In the genomic region with DNA sequence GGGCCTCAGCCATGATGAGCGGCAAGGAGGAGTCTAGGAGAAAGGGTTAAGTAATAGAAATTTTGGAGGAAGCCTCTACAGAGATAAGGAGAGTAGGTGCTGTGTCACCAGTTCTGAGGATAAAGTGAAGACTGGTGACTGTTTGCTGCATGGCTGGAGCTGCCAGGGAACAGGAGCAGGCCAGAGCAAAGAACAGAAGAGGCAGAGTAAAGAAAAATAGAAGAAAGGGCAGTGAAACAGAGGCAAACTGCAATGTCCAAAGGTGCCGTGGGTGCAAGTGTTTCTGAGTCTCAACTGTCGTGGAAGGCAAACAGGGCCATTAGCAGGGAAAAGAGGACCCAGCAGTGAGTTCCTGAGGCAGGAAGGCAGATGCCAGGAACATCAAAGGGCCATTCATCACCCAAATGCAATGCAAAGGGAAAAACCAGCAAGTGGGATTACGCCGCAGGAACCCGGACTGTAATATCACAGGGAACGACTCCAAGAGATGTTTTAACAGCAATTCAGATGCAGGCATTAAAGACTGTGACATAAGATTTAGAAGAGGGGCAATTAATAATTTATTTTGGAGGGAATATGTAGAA, we compare ENCODE assay signal across 1 cellular context.
TF ChIP-seq lines count a peak whose summit lies in the region.

No MANE protein-coding gene starts in this region.

TF ChIP-seq in SK-N-SH, 30 proteins besides CTCF, POLR2A, EP300 and RAD21:
- no peak for TF ChIP-seq FOSL2 (IDR thresholded peaks at IDR 0.05; ENCODE audit: borderline replicate concordance, low read depth)
- TF ChIP-seq TEAD4 (IDR thresholded peaks at IDR 0.05; ENCODE audit: borderline replicate concordance, insufficient read depth) = no peak
- TF ChIP-seq SIN3A (IDR thresholded peaks at IDR 0.05; ENCODE audit: borderline replicate concordance, low read depth, low read length) = no peak
- TF ChIP-seq RFX5 (IDR thresholded peaks at IDR 0.05; ENCODE audit: low read length) = no peak
- TF ChIP-seq NRF1 (IDR thresholded peaks at IDR 0.05; ENCODE audit: low read depth, low read length) = no peak
- no peak for TF ChIP-seq FOXM1 (IDR thresholded peaks at IDR 0.05; ENCODE audit: low read depth)
- TF ChIP-seq, protein P1, sequence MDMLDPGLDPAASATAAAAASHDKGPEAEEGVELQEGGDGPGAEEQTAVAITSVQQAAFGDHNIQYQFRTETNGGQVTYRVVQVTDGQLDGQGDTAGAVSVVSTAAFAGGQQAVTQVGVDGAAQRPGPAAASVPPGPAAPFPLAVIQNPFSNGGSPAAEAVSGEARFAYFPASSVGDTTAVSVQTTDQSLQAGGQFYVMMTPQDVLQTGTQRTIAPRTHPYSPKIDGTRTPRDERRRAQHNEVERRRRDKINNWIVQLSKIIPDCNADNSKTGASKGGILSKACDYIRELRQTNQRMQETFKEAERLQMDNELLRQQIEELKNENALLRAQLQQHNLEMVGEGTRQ (IDR thresholded peaks at IDR 0.05; ENCODE audit: borderline replicate concordance, low read depth, low read length) = no peak
- TF ChIP-seq, protein P2, sequence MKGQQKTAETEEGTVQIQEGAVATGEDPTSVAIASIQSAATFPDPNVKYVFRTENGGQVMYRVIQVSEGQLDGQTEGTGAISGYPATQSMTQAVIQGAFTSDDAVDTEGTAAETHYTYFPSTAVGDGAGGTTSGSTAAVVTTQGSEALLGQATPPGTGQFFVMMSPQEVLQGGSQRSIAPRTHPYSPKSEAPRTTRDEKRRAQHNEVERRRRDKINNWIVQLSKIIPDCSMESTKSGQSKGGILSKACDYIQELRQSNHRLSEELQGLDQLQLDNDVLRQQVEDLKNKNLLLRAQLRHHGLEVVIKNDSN (IDR thresholded peaks at IDR 0.05; ENCODE audit: borderline replicate concordance, low read depth) = no peak
- TF ChIP-seq, protein P3, sequence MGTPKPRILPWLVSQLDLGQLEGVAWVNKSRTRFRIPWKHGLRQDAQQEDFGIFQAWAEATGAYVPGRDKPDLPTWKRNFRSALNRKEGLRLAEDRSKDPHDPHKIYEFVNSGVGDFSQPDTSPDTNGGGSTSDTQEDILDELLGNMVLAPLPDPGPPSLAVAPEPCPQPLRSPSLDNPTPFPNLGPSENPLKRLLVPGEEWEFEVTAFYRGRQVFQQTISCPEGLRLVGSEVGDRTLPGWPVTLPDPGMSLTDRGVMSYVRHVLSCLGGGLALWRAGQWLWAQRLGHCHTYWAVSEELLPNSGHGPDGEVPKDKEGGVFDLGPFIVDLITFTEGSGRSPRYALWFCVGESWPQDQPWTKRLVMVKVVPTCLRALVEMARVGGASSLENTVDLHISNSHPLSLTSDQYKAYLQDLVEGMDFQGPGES (IDR thresholded peaks at IDR 0.05; ENCODE audit: low read depth, low read length) = no peak
- TF ChIP-seq NFIC (IDR thresholded peaks at IDR 0.05; ENCODE audit: borderline replicate concordance) = no peak
- TF ChIP-seq MEF2A (IDR thresholded peaks at IDR 0.05; ENCODE audit: borderline replicate concordance, low read depth) = no peak
- no peak for TF ChIP-seq YY1 (IDR thresholded peaks at IDR 0.05; ENCODE audit: low read depth)
- TF ChIP-seq, protein P4, sequence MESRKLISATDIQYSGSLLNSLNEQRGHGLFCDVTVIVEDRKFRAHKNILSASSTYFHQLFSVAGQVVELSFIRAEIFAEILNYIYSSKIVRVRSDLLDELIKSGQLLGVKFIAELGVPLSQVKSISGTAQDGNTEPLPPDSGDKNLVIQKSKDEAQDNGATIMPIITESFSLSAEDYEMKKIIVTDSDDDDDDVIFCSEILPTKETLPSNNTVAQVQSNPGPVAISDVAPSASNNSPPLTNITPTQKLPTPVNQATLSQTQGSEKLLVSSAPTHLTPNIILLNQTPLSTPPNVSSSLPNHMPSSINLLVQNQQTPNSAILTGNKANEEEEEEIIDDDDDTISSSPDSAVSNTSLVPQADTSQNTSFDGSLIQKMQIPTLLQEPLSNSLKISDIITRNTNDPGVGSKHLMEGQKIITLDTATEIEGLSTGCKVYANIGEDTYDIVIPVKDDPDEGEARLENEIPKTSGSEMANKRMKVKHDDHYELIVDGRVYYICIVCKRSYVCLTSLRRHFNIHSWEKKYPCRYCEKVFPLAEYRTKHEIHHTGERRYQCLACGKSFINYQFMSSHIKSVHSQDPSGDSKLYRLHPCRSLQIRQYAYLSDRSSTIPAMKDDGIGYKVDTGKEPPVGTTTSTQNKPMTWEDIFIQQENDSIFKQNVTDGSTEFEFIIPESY (IDR thresholded peaks at IDR 0.05; ENCODE audit: borderline replicate concordance, low read depth) = no peak
- TF ChIP-seq EZH2phosphoT487 (IDR thresholded peaks at IDR 0.05; ENCODE audit: borderline replicate concordance, low read depth) = no peak
- TF ChIP-seq POLR2AphosphoS5 (IDR thresholded peaks at IDR 0.05; ENCODE audit: low read depth, low read length) = no peak
- TF ChIP-seq GABPA (IDR thresholded peaks at IDR 0.05; ENCODE audit: low read depth) = no peak
- no peak for TF ChIP-seq RCOR1 (IDR thresholded peaks at IDR 0.05; ENCODE audit: low read length)
- TF ChIP-seq GATA2 (CRISPR knock-in tag; IDR thresholded peaks at IDR 0.05) = no peak
- TF ChIP-seq SMC3 (IDR thresholded peaks at IDR 0.05; ENCODE audit: low read depth, low read length) = no peak
- no peak for TF ChIP-seq JUND (IDR thresholded peaks at IDR 0.05)
